17 cellular contexts compared by ENCODE assay signal in the genomic region with DNA sequence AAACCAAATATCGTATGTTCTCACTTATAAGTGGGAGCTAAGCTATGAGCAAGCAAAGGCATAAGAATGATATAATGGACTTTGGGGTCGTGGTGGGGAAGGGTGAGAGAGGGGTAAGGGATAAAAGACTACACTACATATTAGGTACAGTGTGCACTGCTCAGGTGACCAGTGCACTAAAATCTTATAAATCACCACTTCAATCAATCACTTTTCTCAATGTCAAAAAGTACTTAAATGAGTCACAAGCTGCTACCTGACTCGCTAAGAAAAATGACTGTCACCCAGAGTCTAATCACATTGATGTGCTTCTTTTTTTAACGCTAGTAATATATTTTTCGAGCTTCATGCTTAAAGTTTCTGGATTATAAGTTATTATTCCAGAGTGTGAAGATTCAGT.
"Had no signal": no experiment of that assay in that cellular context is flagged by ENCODE, and none has a peak within 500 bp of the region (broad histone marks: within the 10 kb centered on the region; RNA-seq: fewer than 3 reads in every experiment).

No MANE protein-coding gene starts in this region.

- ATAC-seq: esophagus mucosa; gastrocnemius medialis; left lung; stimulated activated naive B cell treated with anti-CD40 and anti-IgM and Interleukin-4, amounts not matched to agents 10 μg/mL and 1 μg/mL and 100 μg/mL, for 72 hours; WTC11 had no signal

- H3K4me3 Mint-ChIP-seq: stimulated activated naive B cell treated with anti-CD40 and anti-IgM and Interleukin-4, amounts not matched to agents 10 μg/mL and 1 μg/mL and 100 μg/mL, for 72 hours; T-helper 2 cell treated with Interferon-gamma antibody and Interleukin-4, amounts not matched to agents 5 μg/mL and 100 μg/mL, for 36 hours; WTC11 had no signal

- H3K4me1 Mint-ChIP-seq: WTC11 had no signal

- H3K9me3 Mint-ChIP-seq: WTC11 had no signal

- H3K27ac Mint-ChIP-seq: stimulated activated naive B cell treated with anti-CD40 and anti-IgM and Interleukin-4, amounts not matched to agents 10 μg/mL and 1 μg/mL and 100 μg/mL, for 72 hours; T-helper 2 cell treated with Interferon-gamma antibody and Interleukin-4, amounts not matched to agents 5 μg/mL and 100 μg/mL, for 36 hours; WTC11 had no signal

- DNase-seq: cerebellar nuclear complex; effector CD4-positive, alpha-beta T cell; gastrocnemius medialis; head of caudate nucleus; kidney; left lung; midbrain; occipital lobe; posterior cingulate gyrus; sigmoid colon; stimulated activated CD4-positive, alpha-beta T cell treated with anti-CD3 and anti-CD28 coated beads, Interleukin-4, amount 100 ng/mL, for 4 hours; stimulated activated naive B cell treated with anti-CD40 and anti-IgM and Interleukin-4, amounts not matched to agents 10 μg/mL and 1 μg/mL and 100 μg/mL, for 72 hours; substantia nigra; uterus had no signal

- H3K27me3 Mint-ChIP-seq: stimulated activated naive B cell treated with anti-CD40 and anti-IgM and Interleukin-4, amounts not matched to agents 10 μg/mL and 1 μg/mL and 100 μg/mL, for 72 hours had no signal

- H3K36me3 Mint-ChIP-seq: WTC11 had no signal
